8 cellular contexts compared by ENCODE assay signal in genomic region chr6:30955367-30956042, GRCh38. TPM values are rescaled to one million over a fixed set of nuclear protein-coding genes. Genes with fewer than 3 reads are reported as not detected.
DNase-seq lines count a peak whose midpoint lies in the region; ATAC-seq and TF ChIP-seq lines count a peak whose summit lies in the region.

No MANE protein-coding gene starts in this region.

- peaks cover 0 to 2% (median 0%) of the 10 kb centered on the region in 8 donors for H3K9me3 Mint-ChIP-seq in CD4-positive, alpha-beta memory T cell

- H3K4me3 ChIP-seq in CD4-positive, alpha-beta memory T cell (ENCODE audit: low read length in 2 of 2), result peak overlapping the region; percentile 31 to 53
- H3K4me3 ChIP-seq in HEK293 (ENCODE audit: low read depth, low read length) (peak overlapping the region; percentile 1; the same call in 1 of the 2 replicates), NT2/D1 (ENCODE audit: insufficient read length, low read depth) (peak overlapping the region; percentile 21)

- TF ChIP-seq CTCF in HEK293 (tag by site-specific recombination; IDR thresholded peaks at IDR 0.05), result no peak
- no peak for TF ChIP-seq CTCF in foreskin keratinocyte (conservative IDR thresholded peaks at IDR 0.05)

- H3K9me3 ChIP-seq in CD4-positive, alpha-beta memory T cell (ENCODE audit: control insufficient read depth in 1 of 2, low read length in 2 of 2), result no peaks in the 10 kb centered on the region
- H3K9me3 ChIP-seq in HEK293 (ENCODE audit: control insufficient read depth, insufficient read depth, low read depth, low read length) (no peaks in the 10 kb centered on the region), NT2/D1 (ENCODE audit: insufficient read depth, low read length) (peaks cover 5% of the 10 kb centered on the region; the same call in 1 of the 2 replicates)

- peak overlapping the region; percentile 70 for H3K9ac ChIP-seq in NT2/D1 (ENCODE audit: insufficient read length, low read depth)

- H3K27me3 ChIP-seq in CD4-positive, alpha-beta memory T cell (ENCODE audit: insufficient read depth, low read length), result no peaks in the 10 kb centered on the region
- peaks cover 52% of the 10 kb centered on the region for H3K27me3 ChIP-seq in NT2/D1 (ENCODE audit: insufficient read depth, insufficient read length)
- peaks cover 28% of the 10 kb centered on the region for H3K27me3 ChIP-seq in foreskin keratinocyte

- H3K4me1 ChIP-seq in CD4-positive, alpha-beta memory T cell (ENCODE audit: insufficient read depth, low read length), result peaks cover 20% of the 10 kb centered on the region
- H3K4me1 ChIP-seq in HEK293 (ENCODE audit: control insufficient read depth, insufficient read depth, low read length) (no peaks in the 10 kb centered on the region), NT2/D1 (ENCODE audit: insufficient read depth, insufficient read length) (peaks cover 6% of the 10 kb centered on the region), foreskin keratinocyte (no peaks in the 10 kb centered on the region)

- H3K27ac ChIP-seq in CD4-positive, alpha-beta memory T cell (ENCODE audit: low read depth, low read length), result peak overlapping the region; percentile 29
- H3K27ac ChIP-seq in HEK293 (ENCODE audit: extremely low read depth, low read depth, low read length) (no peak overlapping the region), foreskin keratinocyte (peak overlapping the region; percentile 22), substantia nigra (ENCODE audit: low read depth, low read length, poor library complexity, severe bottlenecking) (peak overlapping the region; percentile 21)

- peaks cover 9 to 11% of the 10 kb centered on the region in 2 donors for H3K27me3 Mint-ChIP-seq in CD4-positive, alpha-beta memory T cell

- ATAC-seq in foreskin keratinocyte (peak; percentile 61), GM21786 (IDR thresholded peaks at IDR 0.05; ENCODE audit: unreplicated experiment) (no peak)

- peak; percentile 54 to 71 (median 70) for DNase-seq in CD4-positive, alpha-beta memory T cell
- DNase-seq in NT2/D1 (ENCODE audit: low read depth, low spot score) (peak; percentile 22), activated T-helper 1 cell treated with Interleukin-2 at 50 U/mL for 16 hours (ENCODE audit: low read depth) (peak; percentile 61), foreskin keratinocyte (no peak), nucleus accumbens (lab: John Stamatoyannopoulos, UW) (peak in 37 of 56 donors; percentile 3 to 64 (median 21)), substantia nigra (lab: John Stamatoyannopoulos, UW) (peak in 41 of 49 donors; percentile 4 to 78 (median 32))

- intact Hi-C loops in CD4-positive, alpha-beta memory T cell (cut with micrococcal nuclease), result no loop called here

- peak overlapping the region; percentile 46 to 91 (median 89) for H3K27ac Mint-ChIP-seq in CD4-positive, alpha-beta memory T cell

- peaks cover 7 to 26% (median 19%) of the 10 kb centered on the region in 4 donors for H3K4me1 Mint-ChIP-seq in CD4-positive, alpha-beta memory T cell

- no peaks in the 10 kb centered on the region for H3K36me3 Mint-ChIP-seq in CD4-positive, alpha-beta memory T cell

- CTCF ChIA-PET in CD4-positive, alpha-beta memory T cell (lab: Charles Lee; ENCODE audit: partially characterized antibody), result interaction anchor here (1.0 kb wide), 2 partner anchors 49 to 132 kb away, joined by 3 to 7 read pairs; no protein-coding TSS in a partner anchor
- CTCF ChIA-PET in HEK293 (lab: Yijun Ruan, JAX), result interaction anchor here (1.2 to 3.2 kb wide), 4 partner anchors 13 to 414 kb away, joined by 3 to 10 read pairs (median 4); no protein-coding TSS in a partner anchor

- POLR2A ChIA-PET in CD4-positive, alpha-beta memory T cell (lab: Charles Lee; ENCODE audit: partially characterized antibody), result interaction anchor here (0.6 to 1.5 kb wide), 9 partner anchors 9 to 889 kb away, joined by 3 to 17 read pairs (median 3); partner anchors contain the start of genes DDR1, GTF2H4 and VARS2
- POLR2A ChIA-PET in HEK293 (lab: Yijun Ruan, JAX), result interaction anchor here (1.1 kb wide), 1 partner anchor 13 kb away, joined by 4 read pairs; no protein-coding TSS in a partner anchor

- H3K4me3 Mint-ChIP-seq in CD4-positive, alpha-beta memory T cell, result peak overlapping the region; percentile 84 to 91 (median 86)

- H3K36me3 ChIP-seq in CD4-positive, alpha-beta memory T cell (ENCODE audit: insufficient read depth, low read length), result no peaks in the 10 kb centered on the region
- H3K36me3 ChIP-seq in HEK293 (ENCODE audit: control insufficient read depth in 2 of 2, insufficient read depth in 1 of 2, low read length in 2 of 2) (no peaks in the 10 kb centered on the region), NT2/D1 (ENCODE audit: insufficient read depth, insufficient read length, low read length) (no peaks in the 10 kb centered on the region)

TF ChIP-seq in HEK293, 187 proteins besides CTCF, POLR2A, EP300 and RAD21:
- TF ChIP-seq ZNF426 (tag by site-specific recombination; IDR thresholded peaks at IDR 0.05) (no peak), TCF7L2 (IDR thresholded peaks at IDR 0.05; ENCODE audit: borderline replicate concordance, low read depth, low read length) (0 out of 2 replicates have a peak, but pooled peaks have one; percentile 65)

RNA-seq across cellular contexts. Expression of gene MUCL3, which starts 14.7 kb away (rescaled TPM):
- not detected for total RNA-seq in CD4-positive, alpha-beta memory T cell
- polyA plus RNA-seq in CD4-positive, alpha-beta memory T cell, result not detected
- not detected in 2 replicates for total RNA-seq in foreskin keratinocyte
- polyA plus RNA-seq in foreskin keratinocyte, result not detected in 2 replicates

RNA-seq across cellular contexts. Expression of gene SFTA2, which starts 23.5 kb away (rescaled TPM):
- under 1 TPM in 1 of 2 experiments, not detected in 1; 0.44 TPM for total RNA-seq in CD4-positive, alpha-beta memory T cell
- not detected for polyA plus RNA-seq in CD4-positive, alpha-beta memory T cell
- total RNA-seq in foreskin keratinocyte, result not detected in 2 replicates
- not detected in 2 replicates for polyA plus RNA-seq in foreskin keratinocyte

RNA-seq across cellular contexts. Expression of gene MUC21, which starts 28.0 kb away (rescaled TPM):
- total RNA-seq in CD4-positive, alpha-beta memory T cell, result not detected
- not detected for polyA plus RNA-seq in CD4-positive, alpha-beta memory T cell
- total RNA-seq in foreskin keratinocyte, result not detected in 2 replicates
- polyA plus RNA-seq in foreskin keratinocyte, result not detected in 2 replicates

RNA-seq across cellular contexts. Expression of gene VARS2, which starts 41.5 kb away (rescaled TPM):
- total RNA-seq in CD4-positive, alpha-beta memory T cell, result 10 to 100 TPM; 34.9 to 37.8 TPM
- polyA plus RNA-seq in CD4-positive, alpha-beta memory T cell, result 10 to 100 TPM; 16.3 to 17.0 TPM
- 26.4 and 32.5 TPM in 2 replicates for total RNA-seq in foreskin keratinocyte
- polyA plus RNA-seq in foreskin keratinocyte, result 18.1 and 21.5 TPM in 2 replicates

RNA-seq across cellular contexts. Expression of gene GTF2H4, which starts 47.5 kb away (rescaled TPM):
- total RNA-seq in CD4-positive, alpha-beta memory T cell, result 10 to 100 TPM; 36.5 to 39.7 TPM
- 1 to 10 TPM; 3.7 to 9.5 TPM for polyA plus RNA-seq in CD4-positive, alpha-beta memory T cell
- 23.6 and 25.9 TPM in 2 replicates for total RNA-seq in foreskin keratinocyte
- 33.1 and 38.8 TPM in 2 replicates for polyA plus RNA-seq in foreskin keratinocyte

Comparison
In these comparisons a context has a peak if more than half of its experiments do, and no peak if none do; other contexts are left out.
1. DNase-seq: peak in CD4-positive, alpha-beta memory T cell (5 of 5), NT2/D1 (single experiment), activated T-helper 1 cell treated with Interleukin-2 at 50 U/mL for 16 hours (single experiment), nucleus accumbens (37 of 56) and substantia nigra (41 of 49); none in foreskin keratinocyte (0 of 2).
2. Peak in every context shown above with its lines, with median percentiles within 50 percentile points of each other: H3K4me3 ChIP-seq.